ENCODE assay signal across 23 cellular contexts in the genomic region with DNA sequence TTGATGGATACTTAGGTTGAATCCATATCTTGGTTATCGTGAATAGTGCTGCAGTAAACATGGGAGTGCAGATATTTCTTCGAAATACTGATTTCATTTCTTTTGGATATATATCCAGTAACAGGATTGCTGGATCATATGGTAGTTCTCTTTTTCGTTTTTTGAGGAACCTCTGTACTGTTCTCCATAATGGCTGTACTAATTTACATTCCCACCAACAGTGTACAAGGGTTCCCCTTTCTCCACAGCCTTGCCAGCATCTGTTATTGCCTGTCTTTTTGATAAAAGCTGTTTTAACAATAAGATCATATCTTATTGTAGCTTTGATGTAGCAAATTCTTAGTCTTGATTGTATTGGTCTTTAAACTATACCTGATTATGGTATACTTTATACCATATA. TPM values are rescaled to one million over a fixed set of nuclear protein-coding genes. Genes with fewer than 3 reads are reported as not detected.
A peak's percentile ranks its signal among the peaks of the same experiment; 100 is the strongest.
DNase-seq lines count a peak whose midpoint lies in the region; ATAC-seq and TF ChIP-seq lines count a peak whose summit lies in the region.
"Had no signal": no experiment of that assay in that cellular context is flagged by ENCODE, and none has a peak within 500 bp of the region (broad histone marks: within the 10 kb centered on the region; RNA-seq: fewer than 3 reads in every experiment).

No MANE protein-coding gene starts in this region.

- peaks cover 27% of the 10 kb centered on the region for H3K4me1 ChIP-seq in Loucy (ENCODE audit: insufficient read depth, low read length, poor library complexity, severe bottlenecking)

- DNase-seq in T-helper 2 cell treated with Interferon-gamma antibody and Interleukin-4, amounts not matched to agents 5 μg/mL and 100 μg/mL, for 36 hours (ENCODE audit: low spot score), result no peak
- DNase-seq in T-helper 2 cell (no peak), superior temporal gyrus (ENCODE audit: extremely low spot score) (no peak), middle frontal gyrus (ENCODE audit: extremely low spot score, low spot score) (no peak), dorsolateral prefrontal cortex (no peak)
- DNase-seq: activated CD4-positive, alpha-beta memory T cell treated with anti-CD3 and anti-CD28 coated beads, Interleukin-2, amount 10 ng/mL, durations not matched to agents 7 days and 5 days; amniotic stem cell; DMS79 treated with DMSO at 0.1 percent for 48 hours; heart right ventricle; islet precursor cell; mesendoderm; NCI-H1930; NCI-H446 treated with DMSO at 0.1 percent for 48 hours; psoas muscle; SW 1271; trophoblast cell had no signal

- peaks cover 31% of the 10 kb centered on the region for H3K36me3 Mint-ChIP-seq in T-helper 2 cell treated with Interferon-gamma antibody and Interleukin-4, amounts not matched to agents 5 μg/mL and 100 μg/mL, for 36 hours (ENCODE audit: low read depth)
- peaks cover 34% of the 10 kb centered on the region for H3K36me3 Mint-ChIP-seq in stimulated activated memory B cell treated with anti-CD40 and anti-IgM and Interleukin-4, amounts not matched to agents 10 μg/mL and 1 μg/mL and 100 μg/mL, for 72 hours

- peaks cover 5% of the 10 kb centered on the region for H3K9me3 Mint-ChIP-seq in T-helper 2 cell treated with Interferon-gamma antibody and Interleukin-4, amounts not matched to agents 5 μg/mL and 100 μg/mL, for 36 hours
- peaks cover 7% of the 10 kb centered on the region for H3K9me3 Mint-ChIP-seq in stimulated activated memory B cell treated with anti-CD40 and anti-IgM and Interleukin-4, amounts not matched to agents 10 μg/mL and 1 μg/mL and 100 μg/mL, for 72 hours
- H3K9me3 Mint-ChIP-seq: CD14-positive monocyte had no signal

- H3K36me3 ChIP-seq in Loucy (ENCODE audit: insufficient read depth, low read length) (peaks cover 9% of the 10 kb centered on the region), SU-DHL-6 (ENCODE audit: low read length) (peaks cover 21% of the 10 kb centered on the region)

- peaks cover 10% of the 10 kb centered on the region for H3F3A ChIP-seq in Loucy (ENCODE audit: low read depth)
- H3F3A ChIP-seq in SU-DHL-6 (ENCODE audit: insufficient read depth), result peaks cover 35% of the 10 kb centered on the region

- TF ChIP-seq CTCF in Loucy (conservative IDR thresholded peaks at IDR 0.05; ENCODE audit: low read length) (no peak), SU-DHL-6 (IDR thresholded peaks at IDR 0.05; ENCODE audit: insufficient read depth, low read length, poor library complexity, severe bottlenecking) (no peak), dorsolateral prefrontal cortex (IDR thresholded peaks at IDR 0.05 in 54 of 56, conservative IDR thresholded peaks at IDR 0.05 in 2 of 56; ENCODE audit: low read depth in 1 of 56, partially characterized antibody in 56 of 56) (no peak)

- H3K27ac ChIP-seq in SU-DHL-6 (ENCODE audit: low read depth, low read length), result peak overlapping the region; percentile 92
- H3K27ac ChIP-seq in dorsolateral prefrontal cortex, result peak overlapping the region in 1 of 59 donors; percentile 14
- H3K27ac ChIP-seq: psoas muscle had no signal

- H3K4me2 ChIP-seq in Loucy (ENCODE audit: low read depth, low read length, poor library complexity, severe bottlenecking), result peak overlapping the region; percentile 60
- H3K4me2 ChIP-seq in SU-DHL-6 (ENCODE audit: low read depth, low read length, poor library complexity, severe bottlenecking), result peak overlapping the region; percentile 89
- H3K4me2 ChIP-seq: smooth muscle cell had no signal

- peak overlapping the region; percentile 6 for H3K9ac ChIP-seq in Loucy (ENCODE audit: low read depth, low read length, poor library complexity, severe bottlenecking)
- peak overlapping the region; percentile 36; the same call in 1 of the 2 replicates for H3K9ac ChIP-seq in SU-DHL-6 (ENCODE audit: low read length)

- no peak for ATAC-seq in stimulated activated memory B cell treated with anti-CD40 and anti-IgM and Interleukin-4, amounts not matched to agents 10 μg/mL and 1 μg/mL and 100 μg/mL, for 72 hours
- ATAC-seq: HCT116, heart right ventricle, psoas muscle, WTC11 had no signal

- H3K4me3 ChIP-seq in Loucy (ENCODE audit: low read length, poor library complexity, severe bottlenecking), result peak overlapping the region; percentile 51
- H3K4me3 ChIP-seq in SU-DHL-6 (ENCODE audit: insufficient read depth, low read length, poor library complexity, severe bottlenecking), result peak overlapping the region; percentile 6
- no peak overlapping the region for H3K4me3 ChIP-seq in dorsolateral prefrontal cortex
- H3K4me3 ChIP-seq: heart right ventricle, psoas muscle, smooth muscle cell had no signal

- H3K4me1 Mint-ChIP-seq in T-helper 2 cell treated with Interferon-gamma antibody and Interleukin-4, amounts not matched to agents 5 μg/mL and 100 μg/mL, for 36 hours (ENCODE audit: low read depth), result peaks cover 50% of the 10 kb centered on the region
- H3K4me1 Mint-ChIP-seq in stimulated activated memory B cell treated with anti-CD40 and anti-IgM and Interleukin-4, amounts not matched to agents 10 μg/mL and 1 μg/mL and 100 μg/mL, for 72 hours, result peaks cover 80% of the 10 kb centered on the region

- H3K9me2 ChIP-seq in Loucy (replicated peaks; ENCODE audit: low read depth, low read length), result no peaks in the 10 kb centered on the region
- no peaks in the 10 kb centered on the region for H3K9me2 ChIP-seq in SU-DHL-6 (replicated peaks; ENCODE audit: insufficient read depth, low read length)

- H3K9me3 ChIP-seq in Loucy (ENCODE audit: insufficient read depth, low read depth, low read length) (no peaks in the 10 kb centered on the region), SU-DHL-6 (ENCODE audit: insufficient read depth, low read length) (no peaks in the 10 kb centered on the region; the same call in 1 of the 2 replicates)
- H3K9me3 ChIP-seq: psoas muscle had no signal

- no peak overlapping the region for H3K27ac Mint-ChIP-seq in T-helper 2 cell treated with Interferon-gamma antibody and Interleukin-4, amounts not matched to agents 5 μg/mL and 100 μg/mL, for 36 hours
- H3K27ac Mint-ChIP-seq in stimulated activated memory B cell treated with anti-CD40 and anti-IgM and Interleukin-4, amounts not matched to agents 10 μg/mL and 1 μg/mL and 100 μg/mL, for 72 hours, result peak overlapping the region; percentile 73
- H3K27ac Mint-ChIP-seq: WTC11 had no signal

- no peaks in the 10 kb centered on the region for H3K27me3 Mint-ChIP-seq in T-helper 2 cell treated with Interferon-gamma antibody and Interleukin-4, amounts not matched to agents 5 μg/mL and 100 μg/mL, for 36 hours (ENCODE audit: low read depth)
- no peaks in the 10 kb centered on the region for H3K27me3 Mint-ChIP-seq in stimulated activated memory B cell treated with anti-CD40 and anti-IgM and Interleukin-4, amounts not matched to agents 10 μg/mL and 1 μg/mL and 100 μg/mL, for 72 hours
- H3K27me3 Mint-ChIP-seq: activated CD4-positive, alpha-beta memory T cell treated with anti-CD3 and anti-CD28 coated beads, Interleukin-2, amount 10 ng/mL, durations not matched to agents 7 days and 5 days had no signal

- H3K79me2 ChIP-seq in Loucy (ENCODE audit: insufficient read depth, low read length) (peaks cover 92% of the 10 kb centered on the region), SU-DHL-6 (ENCODE audit: insufficient read depth, low read length) (peaks cover 75% of the 10 kb centered on the region)

- peak overlapping the region; percentile 71 for H3K4me3 Mint-ChIP-seq in T-helper 2 cell treated with Interferon-gamma antibody and Interleukin-4, amounts not matched to agents 5 μg/mL and 100 μg/mL, for 36 hours
- H3K4me3 Mint-ChIP-seq in stimulated activated memory B cell treated with anti-CD40 and anti-IgM and Interleukin-4, amounts not matched to agents 10 μg/mL and 1 μg/mL and 100 μg/mL, for 72 hours, result no peak overlapping the region
- H3K4me3 Mint-ChIP-seq: WTC11 had no signal

- H3K27me3 ChIP-seq in Loucy (ENCODE audit: insufficient read depth, low read length, poor library complexity, severe bottlenecking), result no peaks in the 10 kb centered on the region
- no peaks in the 10 kb centered on the region for H3K27me3 ChIP-seq in SU-DHL-6 (ENCODE audit: low read length)
- no peaks in the 10 kb centered on the region for H3K27me3 ChIP-seq in dorsolateral prefrontal cortex
- H3K27me3 ChIP-seq: heart right ventricle had no signal

- H2AFZ ChIP-seq in Loucy (ENCODE audit: low read length) (no peak overlapping the region), SU-DHL-6 (ENCODE audit: low read depth, low read length, severe bottlenecking) (no peak overlapping the region)

- H4K20me1 ChIP-seq in Loucy (ENCODE audit: insufficient read depth, low read length, poor library complexity, severe bottlenecking), result peaks cover 64% of the 10 kb centered on the region
- peaks cover 5% of the 10 kb centered on the region; the same call in 1 of the 2 replicates for H4K20me1 ChIP-seq in SU-DHL-6 (ENCODE audit: low read depth, low read length)

- intact Hi-C loops in dorsolateral prefrontal cortex (cut with DNase I), result no loop called here

RNA-seq across cellular contexts. Expression of a gene that starts 45.3 kb away (rescaled TPM):
- total RNA-seq in dorsolateral prefrontal cortex, result 10 to 100 TPM; 11.4 to 24.8 (median 16.7) TPM

Comparison
In these comparisons a context has a peak if more than half of its experiments do, and no peak if none do; other contexts are left out.
1. H3K4me3 ChIP-seq: peak in Loucy (single experiment) and SU-DHL-6 (single experiment); none in dorsolateral prefrontal cortex (0 of 59).